ENCODE assay signal across 8 cellular contexts in the genomic region with DNA sequence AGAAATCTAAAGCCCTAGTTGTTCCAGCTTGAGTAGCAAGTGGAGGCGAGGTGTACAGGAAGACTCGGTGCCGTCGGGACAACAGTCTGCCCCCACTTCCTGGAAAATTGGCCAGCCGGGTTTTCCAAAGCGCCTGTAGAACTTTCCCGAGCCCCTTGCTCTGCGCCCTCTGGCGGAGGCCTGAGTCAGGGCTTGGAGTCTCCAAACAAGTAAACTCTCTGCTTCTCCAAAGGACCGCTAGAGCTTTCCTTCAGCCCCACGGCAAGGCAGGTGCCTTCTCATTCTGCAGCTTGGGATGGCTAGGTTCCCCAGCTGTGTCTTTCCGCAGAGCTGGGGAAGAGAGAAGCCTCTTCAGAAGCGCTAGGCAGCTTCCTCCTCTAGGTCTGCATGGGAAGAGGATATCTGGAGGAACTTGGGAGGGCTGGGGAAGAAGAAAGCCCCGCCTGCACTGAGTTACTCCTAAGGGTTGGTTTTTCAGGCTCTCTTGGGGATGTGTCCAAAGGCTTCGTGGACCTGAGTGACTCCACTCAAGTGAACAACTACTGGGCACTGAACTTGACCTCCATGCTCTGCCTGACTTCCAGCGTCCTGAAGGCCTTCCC. TPM values are rescaled to one million over a fixed set of nuclear protein-coding genes. Genes with fewer than 3 reads are reported as not detected.
A peak's percentile ranks its signal among the peaks of the same experiment; 100 is the strongest.
DNase-seq lines count a peak whose midpoint lies in the region; TF ChIP-seq lines count a peak whose summit lies in the region.

No MANE protein-coding gene starts in this region.

- peak overlapping the region; percentile 61 for H3K4me3 ChIP-seq in H7 (ENCODE audit: insufficient read depth, low read depth, low read length)
- peak overlapping the region; percentile 50 to 82 (median 63) for H3K4me3 ChIP-seq in tibial nerve

- H3K4me1 Mint-ChIP-seq in activated naive CD8-positive, alpha-beta T cell treated with anti-CD3 and anti-CD28 coated beads for 36 hours, result peaks cover 13% of the 10 kb centered on the region
- no peaks in the 10 kb centered on the region for H3K4me1 Mint-ChIP-seq in glutamatergic neuron (ENCODE audit: low read depth, unreplicated experiment)

- H3K9me3 ChIP-seq in tibial nerve, result no peaks in the 10 kb centered on the region

- CTCF ChIA-PET in RWPE1 (lab: Yijun Ruan, JAX), result interaction anchor here (0.5 to 2.0 kb wide), 20 partner anchors 17 to 1357 kb away, joined by 3 to 13 read pairs (median 4); partner anchors contain the start of gene EMX1

- peak; percentile 90 for DNase-seq in EL
- DNase-seq in H7, result peak; percentile 91
- peak; percentile 87 for DNase-seq in LoVo (ENCODE audit: low spot score)
- DNase-seq in RWPE1 (ENCODE audit: low spot score), result peak; percentile 81
- peak; percentile 59 for DNase-seq in activated naive CD8-positive, alpha-beta T cell treated with anti-CD3 and anti-CD28 coated beads for 36 hours
- peak; percentile 95 for DNase-seq in glutamatergic neuron
- DNase-seq in non-pigmented ciliary epithelial cell (ENCODE audit: low read depth), result peak; percentile 59
- peak; percentile 82 to 88 for DNase-seq in tibial nerve (ENCODE audit: low spot score in 2 of 2)

- H3K27ac Mint-ChIP-seq in activated naive CD8-positive, alpha-beta T cell treated with anti-CD3 and anti-CD28 coated beads for 36 hours, result no peak overlapping the region
- H3K27ac Mint-ChIP-seq in glutamatergic neuron (ENCODE audit: unreplicated experiment), result no peak overlapping the region

- no peak for TF ChIP-seq POLR2A in tibial nerve (IDR thresholded peaks at IDR 0.05)

- POLR2A ChIA-PET in RWPE1 (lab: Yijun Ruan, JAX; ENCODE audit: low non-redundant PET), result no interaction called here

- TF ChIP-seq EP300 in tibial nerve (IDR thresholded peaks at IDR 0.05), result peak; percentile 20 to 39

- H3K36me3 ChIP-seq in H7 (replicated peaks; ENCODE audit: control insufficient read depth, insufficient read depth, low read length) (no peaks in the 10 kb centered on the region; the same call in 1 of the 2 replicates), tibial nerve (peaks cover 0 to 35% (median 0%) of the 10 kb centered on the region in 3 donors)

- TF ChIP-seq CTCF in RWPE1 (conservative IDR thresholded peaks at IDR 0.05; ENCODE audit: low read depth) (peak; percentile 92), glutamatergic neuron (IDR thresholded peaks at IDR 0.05; ENCODE audit: partially characterized antibody, unreplicated experiment) (peak; percentile 85), tibial nerve (IDR thresholded peaks at IDR 0.05) (peak; percentile 80 to 96 (median 89))

- H3K27me3 Mint-ChIP-seq in activated naive CD8-positive, alpha-beta T cell treated with anti-CD3 and anti-CD28 coated beads for 36 hours, result peaks cover 58% of the 10 kb centered on the region
- H3K27me3 Mint-ChIP-seq in glutamatergic neuron (ENCODE audit: unreplicated experiment), result peaks cover 13% of the 10 kb centered on the region

- H3K9me3 Mint-ChIP-seq in activated naive CD8-positive, alpha-beta T cell treated with anti-CD3 and anti-CD28 coated beads for 36 hours, result no peaks in the 10 kb centered on the region
- H3K9me3 Mint-ChIP-seq in glutamatergic neuron (ENCODE audit: unreplicated experiment), result peaks cover 8% of the 10 kb centered on the region

- H3K27me3 ChIP-seq in H7 (ENCODE audit: control insufficient read depth, insufficient read depth, low read length) (peaks cover 31% of the 10 kb centered on the region), tibial nerve (no peaks in the 10 kb centered on the region)

- H3K36me3 Mint-ChIP-seq in activated naive CD8-positive, alpha-beta T cell treated with anti-CD3 and anti-CD28 coated beads for 36 hours, result peaks cover 6% of the 10 kb centered on the region
- no peaks in the 10 kb centered on the region for H3K36me3 Mint-ChIP-seq in glutamatergic neuron (ENCODE audit: unreplicated experiment)

- WGBS in tibial nerve, 2 donors, result 9 to 14% methylated on average over 12 to 15 of the region's 16 CpGs

- H3K27ac ChIP-seq in RWPE1 (peak overlapping the region; percentile 87), tibial nerve (peak overlapping the region; percentile 82 to 91 (median 86))

- peak overlapping the region; percentile 78 for H3K4me3 Mint-ChIP-seq in activated naive CD8-positive, alpha-beta T cell treated with anti-CD3 and anti-CD28 coated beads for 36 hours
- H3K4me3 Mint-ChIP-seq in glutamatergic neuron (ENCODE audit: unreplicated experiment), result peak overlapping the region; percentile 81

- peaks cover 0 to 27% (median 10%) of the 10 kb centered on the region in 4 donors for H3K4me1 ChIP-seq in tibial nerve

RNA-seq across cellular contexts. Expression of gene SPR, which starts 0.7 kb away (rescaled TPM):
- 3.7 and 8.0 TPM in 2 replicates for total RNA-seq in H7 (2014; rRNA removed; shearing (Covaris generic))
- total RNA-seq in activated naive CD8-positive, alpha-beta T cell treated with anti-CD3 and anti-CD28 coated beads for 36 hours, result 10 to 100 TPM; 13.9 TPM
- total RNA-seq in glutamatergic neuron (ENCODE audit: unreplicated experiment) (1.7 TPM), tibial nerve (10 to 100 TPM; 22.0 to 33.3 (median 27.1) TPM)

RNA-seq across cellular contexts. Expression of gene EMX1, which starts 29.4 kb away (rescaled TPM):
- 0.28 and 1.6 TPM in 2 replicates for total RNA-seq in H7 (2014; rRNA removed; shearing (Covaris generic))
- total RNA-seq in activated naive CD8-positive, alpha-beta T cell treated with anti-CD3 and anti-CD28 coated beads for 36 hours, result not detected
- total RNA-seq in glutamatergic neuron (ENCODE audit: unreplicated experiment) (0.54 TPM), tibial nerve (not detected)

Comparison
In these comparisons a context has a peak if more than half of its experiments do, and no peak if none do; other contexts are left out.
1. Peak in every context shown above with its lines: DNase-seq, H3K4me3 ChIP-seq and H3K27ac ChIP-seq.